Comparison of ENCODE assay signal across 8 cellular contexts in the genomic region with DNA sequence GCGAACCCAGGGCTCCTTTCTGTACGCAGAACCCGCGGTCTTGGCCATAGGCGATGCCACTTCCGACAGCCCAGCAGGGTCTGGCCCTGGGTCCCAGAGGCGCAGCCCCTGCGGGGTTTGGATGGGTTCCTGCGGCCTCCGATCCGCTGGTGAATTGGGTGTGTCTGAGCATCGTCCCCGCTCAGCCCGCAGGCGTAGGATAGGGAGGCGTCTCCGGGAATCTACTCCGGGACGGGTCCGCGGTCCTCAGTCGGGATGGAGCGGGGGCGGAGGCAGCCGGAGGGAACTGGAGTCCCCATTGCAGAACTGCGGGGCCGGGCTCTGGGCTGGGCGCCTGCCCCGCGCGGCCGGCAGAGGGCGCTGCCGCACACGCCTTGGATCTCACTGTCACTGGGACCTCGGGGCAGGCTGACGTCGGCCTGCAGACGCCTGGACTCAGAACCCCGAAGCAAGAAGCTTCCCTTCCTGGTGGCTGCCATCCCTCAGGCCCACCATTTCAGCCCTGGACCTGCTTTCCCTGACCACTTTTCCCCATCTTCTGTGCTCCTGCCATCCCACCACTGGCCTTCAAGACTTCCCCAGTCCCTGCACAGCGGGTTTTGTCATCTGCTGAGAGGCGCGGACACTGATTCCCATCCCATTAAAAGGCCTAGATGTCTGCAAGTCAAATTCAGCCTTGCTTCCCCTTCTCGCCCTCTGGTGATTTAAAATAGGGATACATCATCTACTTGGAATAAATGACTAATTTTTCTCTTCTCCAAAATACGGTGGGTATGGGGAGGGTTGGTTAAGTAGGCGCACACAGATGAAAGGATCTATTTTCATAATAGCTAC. TPM values are rescaled to one million over a fixed set of nuclear protein-coding genes. Genes with fewer than 3 reads are reported as not detected.
DNase-seq lines count a peak whose midpoint lies in the region; ATAC-seq and TF ChIP-seq lines count a peak whose summit lies in the region.

No MANE protein-coding gene starts in this region.

- peak overlapping the region; percentile 50 for H3K4me3 ChIP-seq in colonic mucosa

- H3K4me1 ChIP-seq in colonic mucosa, result peaks cover 16% of the 10 kb centered on the region

- H3K27ac ChIP-seq in colonic mucosa, result peak overlapping the region; percentile 61

- H3K36me3 ChIP-seq in colonic mucosa, result no peaks in the 10 kb centered on the region

- no peak overlapping the region for H3K9ac ChIP-seq in colonic mucosa (ENCODE audit: low read depth in 2 of 2, low read length in 2 of 2)

- DNase-seq in A172 (ENCODE audit: low spot score) (peak; percentile 74), NCI-H345 treated with DMSO at 0.1 percent for 48 hours (lab: John Stamatoyannopoulos, UW; ENCODE audit: unreplicated experiment) (peak; percentile 54), colonic mucosa (peak; percentile 85), left lobe of liver (ENCODE audit: low spot score) (peak; percentile 82)
- peak; percentile 87 for DNase-seq in activated CD4-positive, alpha-beta T cell treated with anti-CD3 and anti-CD28 coated beads for 48 hours
- peak; percentile 78 for DNase-seq in stimulated activated CD4-positive, alpha-beta T cell treated with anti-CD3 and anti-CD28 coated beads, Interleukin-1b, Interleukin-23, amount 100 ng/mL, for 48 hours

- intact Hi-C loops in colonic mucosa (cut with DNase I), result loop anchor here (5.0 to 10.0 kb wide), 2 partner anchors 114 to 128 kb away; partner anchors contain the start of gene PHF21A

- peaks cover 11% of the 10 kb centered on the region for H3K27me3 ChIP-seq in colonic mucosa

- ATAC-seq in GM18517 (IDR thresholded peaks at IDR 0.05; ENCODE audit: unreplicated experiment) (peak; percentile 59), HG03108 (IDR thresholded peaks at IDR 0.05; ENCODE audit: unreplicated experiment) (peak; percentile 49), left lobe of liver (peak; percentile 81)

- TF ChIP-seq CTCF in colonic mucosa (IDR thresholded peaks at IDR 0.05), result peak; percentile 99

- H3K9me3 ChIP-seq in colonic mucosa, result no peaks in the 10 kb centered on the region

RNA-seq across cellular contexts. Expression of gene CREB3L1, which starts 38.3 kb away (rescaled TPM):
- total RNA-seq in A172 (2014; rRNA removed; shearing (Covaris generic)), result 7.5 and 15.4 TPM in 2 replicates
- total RNA-seq in colonic mucosa (100 to 1,000 TPM; 143 to 150 TPM), left lobe of liver (0.30 TPM)

Comparison
In these comparisons a context has a peak if more than half of its experiments do, and no peak if none do; other contexts are left out.
1. Peak in every context shown above with its lines: DNase-seq, ATAC-seq, H3K4me3 ChIP-seq and H3K27ac ChIP-seq.